In the genomic region with DNA sequence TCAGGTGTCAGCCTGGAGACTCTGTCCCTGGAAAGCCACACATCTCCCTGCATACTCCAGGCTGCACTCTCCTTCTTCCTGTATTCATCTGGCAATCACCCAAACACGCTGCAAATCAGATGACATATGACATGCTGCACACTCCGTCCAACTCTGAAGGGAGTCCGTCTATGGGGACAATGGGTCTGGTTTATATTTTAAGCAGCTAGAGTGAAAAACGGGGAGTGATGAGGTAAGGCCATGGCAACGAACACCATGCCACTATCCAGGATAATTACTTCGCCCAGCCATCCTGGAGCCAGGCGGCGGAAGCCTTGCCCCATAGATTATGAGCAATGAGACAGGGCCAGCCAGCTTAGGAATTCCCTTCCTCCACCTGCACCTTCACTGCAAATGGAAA, we compare ENCODE assay signal across 17 cellular contexts.
DNase-seq lines count a peak whose midpoint lies in the region; ATAC-seq and TF ChIP-seq lines count a peak whose summit lies in the region.
"Had no signal": no experiment of that assay in that cellular context is flagged by ENCODE, and none has a peak within 500 bp of the region (broad histone marks: within the 10 kb centered on the region; RNA-seq: fewer than 3 reads in every experiment).

No MANE protein-coding gene starts in this region.

- no peak overlapping the region for H3K27ac ChIP-seq in stomach
- H3K27ac ChIP-seq: left lung, neural progenitor cell had no signal

- no peak for DNase-seq in activated naive CD4-positive, alpha-beta T cell treated with anti-CD3 and anti-CD28 coated beads, Interleukin-2, amount 50 U/mL, for 72 hours (ENCODE audit: low spot score in 2 of 2)
- DNase-seq in NCI-H2227 treated with DMSO at 0.1 percent for 48 hours (lab: John Stamatoyannopoulos, UW) (peak; percentile 39), dermis blood vessel endothelial cell (peak; percentile 48), posterior vena cava (ENCODE audit: low spot score) (peak; percentile 66), H4 (ENCODE audit: low spot score) (no peak), stomach (no peak), amniotic stem cell (lab: John Stamatoyannopoulos, UW) (no peak)
- DNase-seq: activated CD8-positive, alpha-beta memory T cell treated with anti-CD3 and anti-CD28 coated beads for 24 hours; activated naive CD4-positive, alpha-beta T cell treated with anti-CD3 and anti-CD28 coated beads, Interleukin-2, amount 50 U/mL, for 16 hours; EL; IMR-90; left lung; NCI-H1930; T1000 had no signal

- H3K9me3 ChIP-seq in stomach, result no peaks in the 10 kb centered on the region
- H3K9me3 ChIP-seq: left lung had no signal

- H3K4me3 Mint-ChIP-seq in activated naive CD4-positive, alpha-beta T cell treated with anti-CD3 and anti-CD28 coated beads, Interleukin-2, amount 50 U/mL, for 24 hours, result peak overlapping the region; percentile 12
- H3K4me3 Mint-ChIP-seq: neural progenitor cell had no signal

- H3K27me3 ChIP-seq in stomach, result no peaks in the 10 kb centered on the region
- H3K27me3 ChIP-seq: neural progenitor cell had no signal

- no peak for TF ChIP-seq EP300 in stomach (IDR thresholded peaks at IDR 0.05)

- no peak for TF ChIP-seq CTCF in stomach (IDR thresholded peaks at IDR 0.05)

- H3K27ac Mint-ChIP-seq in activated naive CD4-positive, alpha-beta T cell treated with anti-CD3 and anti-CD28 coated beads, Interleukin-2, amount 50 U/mL, for 24 hours, result peak overlapping the region; percentile 53
- H3K27ac Mint-ChIP-seq in activated naive CD4-positive, alpha-beta T cell treated with anti-CD3 and anti-CD28 coated beads, Interleukin-2, amount 50 U/mL, for 72 hours, result no peak overlapping the region
- H3K27ac Mint-ChIP-seq: neural progenitor cell had no signal

- no peaks in the 10 kb centered on the region for H3K36me3 Mint-ChIP-seq in activated naive CD4-positive, alpha-beta T cell treated with anti-CD3 and anti-CD28 coated beads, Interleukin-2, amount 50 U/mL, for 24 hours
- H3K36me3 Mint-ChIP-seq in activated naive CD4-positive, alpha-beta T cell treated with anti-CD3 and anti-CD28 coated beads, Interleukin-2, amount 50 U/mL, for 72 hours, result peaks cover 0 to 10% of the 10 kb centered on the region in 2 donors
- H3K36me3 Mint-ChIP-seq: neural progenitor cell had no signal

- peaks cover 99% of the 10 kb centered on the region for H3K4me1 Mint-ChIP-seq in activated naive CD4-positive, alpha-beta T cell treated with anti-CD3 and anti-CD28 coated beads, Interleukin-2, amount 50 U/mL, for 24 hours

- no peaks in the 10 kb centered on the region for H3K36me3 ChIP-seq in stomach
- H3K36me3 ChIP-seq: left lung, neural progenitor cell had no signal

- ATAC-seq in activated naive CD4-positive, alpha-beta T cell treated with anti-CD3 and anti-CD28 coated beads, Interleukin-2, amount 50 U/mL, for 72 hours, result no peak
- ATAC-seq: left lung; stimulated activated naive CD8-positive, alpha-beta T cell treated with anti-CD3 and anti-CD28 coated beads, Interleukin-15, amount 100 ng/mL, for 72 hours had no signal

- H3K27me3 Mint-ChIP-seq in activated naive CD4-positive, alpha-beta T cell treated with anti-CD3 and anti-CD28 coated beads, Interleukin-2, amount 50 U/mL, for 24 hours, result no peaks in the 10 kb centered on the region
- H3K27me3 Mint-ChIP-seq: stimulated activated naive CD8-positive, alpha-beta T cell treated with anti-CD3 and anti-CD28 coated beads, Interleukin-15, amount 100 ng/mL, for 72 hours had no signal

- H3K4me1 ChIP-seq in stomach, result peaks cover 0 to 4% (median 2%) of the 10 kb centered on the region in 4 donors
- H3K4me1 ChIP-seq: left lung, neural progenitor cell had no signal

- H3K4me3 ChIP-seq in stomach, result no peak overlapping the region
- H3K4me3 ChIP-seq: left lung, neural progenitor cell had no signal

- no peak for TF ChIP-seq POLR2A in stomach (IDR thresholded peaks at IDR 0.05)

- H3K9me3 Mint-ChIP-seq in activated naive CD4-positive, alpha-beta T cell treated with anti-CD3 and anti-CD28 coated beads, Interleukin-2, amount 50 U/mL, for 24 hours, result no peaks in the 10 kb centered on the region
- H3K9me3 Mint-ChIP-seq in activated naive CD4-positive, alpha-beta T cell treated with anti-CD3 and anti-CD28 coated beads, Interleukin-2, amount 50 U/mL, for 72 hours, result peaks cover 6 to 18% of the 10 kb centered on the region in 2 donors
- H3K9me3 Mint-ChIP-seq: neural progenitor cell had no signal

- intact Hi-C loops in posterior vena cava (cut with DNase I) (no loop called here), stomach (cut with DNase I; ENCODE audit: low total_unique reads) (no loop called here)

- 44 to 54% (median 49%) methylated on average over 8 of the region's 8 CpGs for WGBS in stomach, 5 donors

Comparison
In these comparisons a context has a peak if more than half of its experiments do, and no peak if none do; other contexts are left out.
1. DNase-seq: peak in NCI-H2227 treated with DMSO at 0.1 percent for 48 hours (single experiment), dermis blood vessel endothelial cell (single experiment) and posterior vena cava (single experiment); none in activated naive CD4-positive, alpha-beta T cell treated with anti-CD3 and anti-CD28 coated beads, Interleukin-2, amount 50 U/mL, for 72 hours (0 of 2), H4 (single experiment), stomach (single experiment) and amniotic stem cell (single experiment).